8 cellular contexts compared by ENCODE assay signal in the genomic region with DNA sequence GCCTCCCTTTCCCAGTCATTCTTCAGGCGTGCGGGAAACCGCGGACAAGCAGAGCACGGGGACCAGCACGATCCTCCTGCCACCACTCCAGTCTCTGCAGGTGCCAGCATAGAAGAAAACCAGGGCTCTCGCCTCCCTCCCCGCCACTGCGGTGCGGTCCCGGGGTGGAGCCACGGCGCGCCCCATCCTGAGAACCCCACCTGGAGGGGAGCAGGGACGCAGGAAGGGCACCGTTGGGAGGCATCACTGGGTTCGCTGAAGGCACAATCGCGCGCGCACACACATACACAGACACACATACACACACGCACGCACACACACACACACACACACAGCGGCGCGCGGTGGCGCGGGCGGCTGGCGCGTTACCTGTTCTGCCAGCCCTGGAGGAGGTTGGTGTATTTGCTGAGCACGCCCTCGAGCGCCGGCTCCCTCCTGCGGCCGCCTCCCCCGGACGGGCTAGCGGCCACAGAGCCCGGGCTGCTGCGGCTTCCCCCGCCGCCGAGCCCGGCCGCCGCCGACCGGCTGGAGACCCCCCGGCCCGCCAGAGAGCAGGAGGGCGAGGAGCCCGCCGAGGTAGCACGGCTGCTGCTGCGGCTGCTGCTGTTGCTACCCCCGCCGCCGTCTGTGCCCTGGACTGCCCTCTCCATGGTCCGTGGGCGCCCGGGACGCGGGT. TPM values are rescaled to one million over a fixed set of nuclear protein-coding genes. Genes with fewer than 3 reads are reported as not detected.
A peak's percentile ranks its signal among the peaks of the same experiment; 100 is the strongest.
DNase-seq lines count a peak whose midpoint lies in the region; ATAC-seq and TF ChIP-seq lines count a peak whose summit lies in the region.

No MANE protein-coding gene starts in this region.

- peaks cover 29% of the 10 kb centered on the region for H3K36me3 Mint-ChIP-seq in activated T-helper 2 cell treated with anti-CD3 and anti-CD28 coated beads, Interferon-gamma antibody, Interleukin-2, Interleukin-4, amounts not matched to agents 10 μg/mL and 5 μg/mL and 100 μg/mL, durations not matched to agents 14 hours and 24 hours and 36 hours (ENCODE audit: low read depth)

- H3K4me1 Mint-ChIP-seq in activated T-helper 2 cell treated with anti-CD3 and anti-CD28 coated beads, Interferon-gamma antibody, Interleukin-2, Interleukin-4, amounts not matched to agents 10 μg/mL and 5 μg/mL and 100 μg/mL, durations not matched to agents 14 hours and 24 hours and 36 hours (ENCODE audit: low read depth) = peaks cover 21% of the 10 kb centered on the region

- H3K27me3 ChIP-seq in GM06990 (replicated peaks; ENCODE audit: control insufficient read depth, insufficient read depth, low read length) = peaks cover 5% of the 10 kb centered on the region; the same call in 1 of the 2 replicates
- H3K27me3 ChIP-seq in OCI-LY1 (ENCODE audit: insufficient read depth, low read length) = no peaks in the 10 kb centered on the region

- H3K4me1 ChIP-seq in OCI-LY1 (ENCODE audit: insufficient read depth, low read length, severe bottlenecking) = peaks cover 62% of the 10 kb centered on the region

- intact Hi-C loops in activated T-helper 2 cell treated with anti-CD3 and anti-CD28 coated beads, Interferon-gamma antibody, Interleukin-2, Interleukin-4, amounts not matched to agents 10 μg/mL and 5 μg/mL and 100 μg/mL, durations not matched to agents 14 hours and 24 hours and 36 hours (cut with micrococcal nuclease) = loop anchor here (10.0 kb wide), 1 partner anchor 134 kb away; no protein-coding TSS in a partner anchor

- ATAC-seq in HG02943 (IDR thresholded peaks at IDR 0.05; ENCODE audit: low read depth, unreplicated experiment) (peak; percentile 57), GM18868 (IDR thresholded peaks at IDR 0.05; ENCODE audit: unreplicated experiment) (no peak)

- peaks cover 38% of the 10 kb centered on the region for H3K27me3 Mint-ChIP-seq in activated T-helper 2 cell treated with anti-CD3 and anti-CD28 coated beads, Interferon-gamma antibody, Interleukin-2, Interleukin-4, amounts not matched to agents 10 μg/mL and 5 μg/mL and 100 μg/mL, durations not matched to agents 14 hours and 24 hours and 36 hours (ENCODE audit: low read depth)

- peaks cover 38% of the 10 kb centered on the region for H3K79me2 ChIP-seq in OCI-LY1 (ENCODE audit: insufficient read depth, low read length)

- H3F3A ChIP-seq in OCI-LY1 (ENCODE audit: insufficient read depth, low read length) = peaks cover 4% of the 10 kb centered on the region; the same call in 1 of the 2 replicates

- H2AFZ ChIP-seq in OCI-LY1 (ENCODE audit: low read length) = no peak overlapping the region

- H3K4me3 ChIP-seq in GM06990 (replicated peaks; ENCODE audit: low read depth, low read length) (peak overlapping the region; percentile 63), OCI-LY1 (ENCODE audit: low read depth, low read length, poor library complexity, severe bottlenecking) (peak overlapping the region; percentile 89)

- H3K9me3 Mint-ChIP-seq in activated T-helper 2 cell treated with anti-CD3 and anti-CD28 coated beads, Interferon-gamma antibody, Interleukin-2, Interleukin-4, amounts not matched to agents 10 μg/mL and 5 μg/mL and 100 μg/mL, durations not matched to agents 14 hours and 24 hours and 36 hours = no peaks in the 10 kb centered on the region

- H4K20me1 ChIP-seq in OCI-LY1 (ENCODE audit: insufficient read depth, low read length) = no peaks in the 10 kb centered on the region

- H3K9ac ChIP-seq in OCI-LY1 (ENCODE audit: low read length) = peak overlapping the region; percentile 95

- H3K27ac Mint-ChIP-seq in activated T-helper 2 cell treated with anti-CD3 and anti-CD28 coated beads, Interferon-gamma antibody, Interleukin-2, Interleukin-4, amounts not matched to agents 10 μg/mL and 5 μg/mL and 100 μg/mL, durations not matched to agents 14 hours and 24 hours and 36 hours = peak overlapping the region; percentile 15

- H3K36me3 ChIP-seq in GM06990 (ENCODE audit: control insufficient read depth, insufficient read depth, low read length) (no peaks in the 10 kb centered on the region), OCI-LY1 (ENCODE audit: insufficient read depth, low read length) (peaks cover 32% of the 10 kb centered on the region)

- peak overlapping the region; percentile 99 for H3K27ac ChIP-seq in OCI-LY1 (ENCODE audit: low read depth, low read length, poor library complexity, severe bottlenecking)

- H3K9me2 ChIP-seq in OCI-LY1 (ENCODE audit: low read depth, low read length) = no peaks in the 10 kb centered on the region

- TF ChIP-seq CTCF in GM06990 (IDR thresholded peaks at IDR 0.05; ENCODE audit: insufficient read depth, low read length, poor library complexity, severe bottlenecking) (no peak), OCI-LY1 (IDR thresholded peaks at IDR 0.05; ENCODE audit: low read length) (peak; percentile 29; the same call in 1 of the 2 replicates)

- H3K4me2 ChIP-seq in OCI-LY1 (ENCODE audit: low read length) = peak overlapping the region; percentile 68

- 0 out of 2 replicates have a peak, but pooled peaks cover under 1% of the 10 kb centered on the region for H3K9me3 ChIP-seq in OCI-LY1 (ENCODE audit: low read length)

- H3K4me3 Mint-ChIP-seq in activated T-helper 2 cell treated with anti-CD3 and anti-CD28 coated beads, Interferon-gamma antibody, Interleukin-2, Interleukin-4, amounts not matched to agents 10 μg/mL and 5 μg/mL and 100 μg/mL, durations not matched to agents 14 hours and 24 hours and 36 hours (ENCODE audit: low read depth) = peak overlapping the region; percentile 80

- DNase-seq in GM06990 (ENCODE audit: extremely low read depth, insufficient read length) = peak; percentile 70
- DNase-seq in activated T-helper 2 cell treated with anti-CD3 and anti-CD28 coated beads, Interferon-gamma antibody, Interleukin-2, Interleukin-4, amounts not matched to agents 10 μg/mL and 5 μg/mL and 100 μg/mL, durations not matched to agents 14 hours and 24 hours and 36 hours (ENCODE audit: low spot score) = peak; percentile 36
- peak; percentile 72 for DNase-seq in germinal center (ENCODE audit: low spot score)
- peak; percentile 45 for DNase-seq in occipital lobe (lab: John Stamatoyannopoulos, UW)
- DNase-seq in mesenteric fat pad (ENCODE audit: low spot score) = no peak

RNA-seq across cellular contexts. Expression of a gene that starts 0.4 kb away (rescaled TPM):
- 42.5 and 47.6 TPM in 2 replicates for total RNA-seq in activated T-helper 2 cell treated with anti-CD3 and anti-CD28 coated beads, Interferon-gamma antibody, Interleukin-2, Interleukin-4, amounts not matched to agents 10 μg/mL and 5 μg/mL and 100 μg/mL, durations not matched to agents 14 hours and 24 hours and 36 hours
- 14.0 TPM for total RNA-seq in occipital lobe
- 18.9 TPM for total RNA-seq in mesenteric fat pad

RNA-seq across cellular contexts. Expression of a gene that starts 0.9 kb away (rescaled TPM):
- 1.8 and 2.0 TPM in 2 replicates for total RNA-seq in activated T-helper 2 cell treated with anti-CD3 and anti-CD28 coated beads, Interferon-gamma antibody, Interleukin-2, Interleukin-4, amounts not matched to agents 10 μg/mL and 5 μg/mL and 100 μg/mL, durations not matched to agents 14 hours and 24 hours and 36 hours
- 2.8 TPM for total RNA-seq in occipital lobe
- total RNA-seq in mesenteric fat pad = 0.45 TPM
